In genomic region chr14:49193365-49194050, GRCh38 we compare ENCODE assay signal across 10 cellular contexts.
A peak's percentile ranks its signal among the peaks of the same experiment; 100 is the strongest.
DNase-seq lines count a peak whose midpoint lies in the region; ATAC-seq and FAIRE-seq lines count a peak whose summit lies in the region.
"Had no signal": no experiment of that assay in that cellular context is flagged by ENCODE, and none has a peak within 500 bp of the region (broad histone marks: within the 10 kb centered on the region; RNA-seq: fewer than 3 reads in every experiment).

No MANE protein-coding gene starts in this region.

- H3K4me1 ChIP-seq in BLaER1 treated with 17β-estradiol and CSF1 and Interleukin-3, amounts not matched to agents 10 nM and 100 nM = peaks cover 5 to 74% (median 11%) of the 10 kb centered on the region in 10 experiments; a peak in 13 of 20 replicates

- H3K4me2 ChIP-seq in BLaER1 treated with 17β-estradiol and CSF1 and Interleukin-3, amounts not matched to agents 10 nM and 100 nM = peak overlapping the region; percentile 5 to 80 (median 30); a peak in 14 of 22 replicates

- FAIRE-seq in HTR-8/SVneo (lab: Jason Lieb, UNC) = no peak

- DNase-seq in cerebellum (ENCODE audit: low spot score) (no peak), cardiac septum (ENCODE audit: low spot score) (no peak), SKM-1 treated with dmso at 0.1 percent for 144 hours (lab: John Stamatoyannopoulos, UW; ENCODE audit: unreplicated experiment) (no peak), HTR-8/SVneo (ENCODE audit: insufficient read length, low spot score) (no peak)
- DNase-seq: T1000 had no signal

- H3K9me3 ChIP-seq in BLaER1 treated with 17β-estradiol and CSF1 and Interleukin-3, amounts not matched to agents 10 nM and 100 nM (replicated peaks in 1 of 11) = peaks cover 0 to 11% (median 0%) of the 10 kb centered on the region in 11 experiments; a peak in 2 of 22 replicates
- H3K9me3 ChIP-seq: neutrophil had no signal

- H4K20me1 ChIP-seq in BLaER1 treated with 17β-estradiol and CSF1 and Interleukin-3, amounts not matched to agents 10 nM and 100 nM = no peaks in the 10 kb centered on the region

- H3K27me3 ChIP-seq in BLaER1 treated with 17β-estradiol and CSF1 and Interleukin-3, amounts not matched to agents 10 nM and 100 nM = no peaks in the 10 kb centered on the region
- H3K27me3 ChIP-seq: neutrophil had no signal

- H3K9ac ChIP-seq in BLaER1 treated with 17β-estradiol and CSF1 and Interleukin-3, amounts not matched to agents 10 nM and 100 nM = peak overlapping the region in 3 of 11 experiments; percentile 50 to 79 (median 79); a peak in 6 of 22 replicates

- no peak overlapping the region for H3K4me3 ChIP-seq in BLaER1 treated with 17β-estradiol and CSF1 and Interleukin-3, amounts not matched to agents 10 nM and 100 nM

- H3K36me3 ChIP-seq in BLaER1 treated with 17β-estradiol and CSF1 and Interleukin-3, amounts not matched to agents 10 nM and 100 nM = no peaks in the 10 kb centered on the region
- H3K36me3 ChIP-seq: neutrophil had no signal

- H3K27ac ChIP-seq in BLaER1 treated with 17β-estradiol and CSF1 and Interleukin-3, amounts not matched to agents 10 nM and 100 nM = peak overlapping the region in 5 of 11 experiments; percentile 2 to 94 (median 75); a peak in 8 of 22 replicates
- H3K27ac ChIP-seq: neutrophil had no signal

- ATAC-seq in GM19328 (IDR thresholded peaks at IDR 0.05; ENCODE audit: unreplicated experiment) (peak; percentile 82), HG02852 (IDR thresholded peaks at IDR 0.05; ENCODE audit: unreplicated experiment) (peak; percentile 97), HG03575 (IDR thresholded peaks at IDR 0.05; ENCODE audit: extremely low read depth, insufficient number of reproducible peaks, low FRiP score, unreplicated experiment) (peak; percentile 94)

- intact Hi-C loops in cardiac septum (cut with DNase I) = no loop called here
